8 cellular contexts compared by ENCODE assay signal in genomic region chr2:20231632-20232031, GRCh38. TPM values are rescaled to one million over a fixed set of nuclear protein-coding genes. Genes with fewer than 3 reads are reported as not detected.
DNase-seq lines count a peak whose midpoint lies in the region; ATAC-seq, FAIRE-seq and TF ChIP-seq lines count a peak whose summit lies in the region.

No MANE protein-coding gene starts in this region.

- no peak for TF ChIP-seq POLR2A in GM12878 (IDR thresholded peaks at IDR 0.05; ENCODE audit: low read depth, low read length)

- H3K27ac ChIP-seq in GM12878 (ENCODE audit: control insufficient read depth, insufficient read depth) = no peak overlapping the region

- peak; percentile 54 for DNase-seq in EH (ENCODE audit: low read depth)
- DNase-seq in NCI-H2029 (lab: John Stamatoyannopoulos, UW) = peak; percentile 89
- no peak for DNase-seq in GM12878 (ENCODE audit: low read depth, low spot score)
- peak; percentile 92 for DNase-seq in mucosa of gallbladder (ENCODE audit: low spot score)
- DNase-seq in C1 segment of cervical spinal cord (lab: John Stamatoyannopoulos, UW) = no peak
- no peak for DNase-seq in AG08395 (ENCODE audit: low spot score)
- no peak for DNase-seq in sciatic nerve (ENCODE audit: low spot score)

- no peaks in the 10 kb centered on the region for H3K4me1 ChIP-seq in GM12878 (ENCODE audit: control insufficient read depth, insufficient read depth, low read length)

- no peak overlapping the region for H3K4me2 ChIP-seq in GM12878 (ENCODE audit: control insufficient read depth, insufficient read depth)

- in situ Hi-C loops in GM12878 (cut with MboI) = no loop called here

- H3K79me2 ChIP-seq in GM12878 (ENCODE audit: control insufficient read depth, insufficient read depth, low read length) = no peaks in the 10 kb centered on the region

- BruUV-seq in GM12878 (replicated peaks; lab: Mats Ljungman, UMichigan) = no TSS peak

- no peaks in the 10 kb centered on the region; a peak in 1 of 4 replicates for H3K27me3 ChIP-seq in GM12878 (replicated peaks in 1 of 2; ENCODE audit: control insufficient read depth in 2 of 2, insufficient read depth in 2 of 2, low read length in 1 of 2)

- no peak for TF ChIP-seq CTCF in GM12878 (IDR thresholded peaks at IDR 0.05 in 2 of 3, conservative IDR thresholded peaks at IDR 0.05 in 1 of 3; ENCODE audit: control insufficient read depth in 2 of 3, extremely low read depth in 1 of 3, insufficient read depth in 1 of 3, low read depth in 3 of 3, low read length in 3 of 3)

- intact Hi-C loops in GM12878 (cut with micrococcal nuclease; ENCODE audit: unreplicated experiment) (no loop called here), sciatic nerve (cut with DNase I) (no loop called here)

- H3K36me3 ChIP-seq in GM12878 (ENCODE audit: control insufficient read depth in 2 of 2, insufficient read depth in 2 of 2, low read length in 1 of 2) = no peaks in the 10 kb centered on the region

- H4K20me1 ChIP-seq in GM12878 (ENCODE audit: control insufficient read depth, insufficient read depth) = no peaks in the 10 kb centered on the region

- 34% methylated on average over 5 of the region's 5 CpGs for WGBS in GM12878 (ENCODE audit: insufficient coverage, insufficient replicate concordance, low lambda C conversion rate, missing lambda C conversion rate)

- ATAC-seq in GM12878 (peak; percentile 60), GM19035 (IDR thresholded peaks at IDR 0.05; ENCODE audit: unreplicated experiment) (no peak), sciatic nerve (no peak)

- RAD21 ChIA-PET in GM12878 (lab: Charles Lee; ENCODE audit: unreplicated experiment) = no interaction called here

- TF ChIP-seq EP300 in GM12878 (IDR thresholded peaks at IDR 0.05; ENCODE audit: borderline replicate concordance in 1 of 2, control insufficient read depth in 1 of 2, low read depth in 2 of 2, low read length in 2 of 2) = no peak

- TF ChIP-seq RAD21 in GM12878 (IDR thresholded peaks at IDR 0.05; ENCODE audit: insufficient read depth, low read depth, low read length) = no peak

- no peaks in the 10 kb centered on the region for H3K9me3 ChIP-seq in GM12878 (replicated peaks; ENCODE audit: control insufficient read depth, insufficient read depth, low read length)

- no peak overlapping the region for H3K4me3 ChIP-seq in GM12878

- no peak overlapping the region for H3K9ac ChIP-seq in GM12878 (ENCODE audit: control insufficient read depth, insufficient read depth, low read length)

- no peak for FAIRE-seq in GM12878 (lab: Jason Lieb, UNC)

- SMC1A ChIA-PET in GM12878 (lab: Charles Lee; ENCODE audit: uncharacterized antibody, unreplicated experiment) = interaction anchor here (0.7 to 1.9 kb wide), 2 partner anchors 10 to 1030 kb away, joined by 3 to 5 read pairs; no protein-coding TSS in a partner anchor

- CTCF ChIA-PET in GM12878 (lab: Yijun Ruan, JAX) = interaction anchor here (0.5 to 1.9 kb wide), 7 partner anchors 9 to 217 kb away, joined by 3 to 5 read pairs (median 3); no protein-coding TSS in a partner anchor

- POLR2A ChIA-PET in GM12878 (lab: Charles Lee) = no interaction called here

- H2AFZ ChIP-seq in GM12878 (ENCODE audit: control insufficient read depth, low read depth, low read length) = no peak overlapping the region

TF ChIP-seq in GM12878, 131 proteins besides CTCF, POLR2A, EP300 and RAD21 (continues in another document):
- TF ChIP-seq ATF7 (IDR thresholded peaks at IDR 0.05; ENCODE audit: low read depth) (no peak), STAT3 (IDR thresholded peaks at IDR 0.05; ENCODE audit: low read depth, low read length) (no peak), IKZF2 (IDR thresholded peaks at IDR 0.05) (no peak), E2F8 (IDR thresholded peaks at IDR 0.05; ENCODE audit: low read depth, partially characterized antibody) (no peak), HCFC1 (IDR thresholded peaks at IDR 0.05; ENCODE audit: low read length) (no peak), MEF2A (IDR thresholded peaks at IDR 0.05; ENCODE audit: insufficient read depth, low read depth, low read length) (no peak), RBBP5 (conservative IDR thresholded peaks at IDR 0.05) (no peak), USF1 (IDR thresholded peaks at IDR 0.05; ENCODE audit: borderline replicate concordance, extremely low read length, insufficient read depth, low read depth, low read length) (no peak), HDAC2 (IDR thresholded peaks at IDR 0.05) (no peak), KAT2A (conservative IDR thresholded peaks at IDR 0.05; ENCODE audit: control insufficient read depth, low read depth, low read length) (no peak), CBX3 (IDR thresholded peaks at IDR 0.05; ENCODE audit: borderline replicate concordance, low read depth) (no peak), ZNF207 (IDR thresholded peaks at IDR 0.05; ENCODE audit: borderline replicate concordance) (no peak), IKZF1 (conservative IDR thresholded peaks at IDR 0.05) (no peak), MTA3 (IDR thresholded peaks at IDR 0.05; ENCODE audit: borderline replicate concordance, low read length) (no peak), SRF (IDR thresholded peaks at IDR 0.05; ENCODE audit: low read depth in 2 of 2, low read length in 2 of 2) (no peak), DPF2 (IDR thresholded peaks at IDR 0.05) (no peak), KDM1A (IDR thresholded peaks at IDR 0.05; ENCODE audit: borderline replicate concordance) (no peak), RFX5 (IDR thresholded peaks at IDR 0.05; ENCODE audit: low read depth, low read length) (no peak)

RNA-seq across cellular contexts. Expression of gene SDC1, which starts 6.7 kb away (rescaled TPM):
- 75.7 and 78.9 TPM in 2 replicates for total RNA-seq in GM12878 (2013; cell fraction: nucleolus; rRNA removed)
- total RNA-seq in GM12878 (2014; rRNA removed) (25.8 and 26.6 TPM in 2 replicates), GM12878 (2014; rRNA removed; fragmentation: Illumina TruSeq; extraction: Trizol) (9.6 and 12.4 TPM in 2 replicates), GM12878 (2021) (31.0 and 33.1 TPM in 2 replicates), mucosa of gallbladder (1,059 TPM), sciatic nerve (0.98 TPM)
- polyA plus RNA-seq in GM12878 (2011; ENCODE audit: low read depth) = 11.9 TPM
- polyA plus RNA-seq in GM12878 (2011; rRNA removed) (13.3 and 21.5 TPM in 2 replicates), GM12878 (2014; fragmentation: Illumina TruSeq; extraction: Trizol) (4.4 and 7.0 TPM in 2 replicates), GM12878 (2014; fragmentation: Nextera tagmentation; extraction: Ambion mirVana) (1 to 10 TPM in 1 of 2 experiments, under 1 TPM in 1; 0.85 to 2.2 TPM), GM12878 (2014; rRNA removed) (24.4 and 25.9 TPM in 2 replicates), GM12878 (2016; fragmentation: Nextera tagmentation; extraction: Ambion mirVana) (10 to 100 TPM; 33.8 to 36.8 TPM)
- polyA plus RNA-seq in GM12878 (2011; cell fraction: cytosol; rRNA removed) = 23.5 and 34.5 TPM in 2 replicates
- polyA plus RNA-seq in GM12878 (2011; cell fraction: nucleus; rRNA removed) = 21.3 and 28.2 TPM in 2 replicates
- 18.7 and 26.5 TPM in 2 replicates for polyA plus RNA-seq in GM12878 (2012)
- 10.0 and 19.3 TPM in 2 replicates for polyA minus RNA-seq in GM12878 (2011; rRNA and poly(A)+ RNA removed)
- polyA minus RNA-seq in GM12878 (2011; cell fraction: cytosol; rRNA and poly(A)+ RNA removed) = 11.2 and 11.4 TPM in 2 replicates
- 3.4 and 5.3 TPM in 2 replicates for polyA minus RNA-seq in GM12878 (2011; cell fraction: nucleus; rRNA and poly(A)+ RNA removed)

Comparison
In these comparisons a context has a peak if more than half of its experiments do, and no peak if none do; other contexts are left out.
1. DNase-seq: peak in EH (single experiment), NCI-H2029 (single experiment) and mucosa of gallbladder (single experiment); none in GM12878 (single experiment), C1 segment of cervical spinal cord (0 of 14), AG08395 (single experiment) and sciatic nerve (single experiment).
2. RNA of gene SDC1, which starts 6.7 kb away (total RNA-seq): 1,059 TPM in mucosa of gallbladder (single experiment); 9.6 to 78.9 TPM in GM12878 and 0.98 TPM in sciatic nerve (single experiment); every median in the first group is over 10 times any median in the second.